In genomic region chr11:122803306-122803705, GRCh38 we compare ENCODE assay signal across 11 cellular contexts. TPM values are rescaled to one million over a fixed set of nuclear protein-coding genes. Genes with fewer than 3 reads are reported as not detected.
DNase-seq lines count a peak whose midpoint lies in the region; ATAC-seq, FAIRE-seq and TF ChIP-seq lines count a peak whose summit lies in the region.
"Had no signal": no experiment of that assay in that cellular context is flagged by ENCODE, and none has a peak within 500 bp of the region (broad histone marks: within the 10 kb centered on the region; RNA-seq: fewer than 3 reads in every experiment).

No MANE protein-coding gene starts in this region.

- H3K27ac Mint-ChIP-seq in activated T-helper 17 cell treated with anti-CD3 and anti-CD28 coated beads, Interleukin-2, amount 50 U/mL, for 72 hours, result peak overlapping the region; percentile 47
- peak overlapping the region; percentile 77 to 83 for H3K27ac Mint-ChIP-seq in stimulated activated naive CD8-positive, alpha-beta T cell treated with anti-CD3 and anti-CD28 coated beads, Interleukin-15, amount 100 ng/mL, for 72 hours
- no peak overlapping the region for H3K27ac Mint-ChIP-seq in T-helper 2 cell treated with Interferon-gamma antibody and Interleukin-4, amounts not matched to agents 5 μg/mL and 100 μg/mL, for 36 hours
- H3K27ac Mint-ChIP-seq: activated CD4-positive, alpha-beta T cell treated with anti-CD3 and anti-CD28 coated beads, Interleukin-2, amount 10 ng/mL, durations not matched to agents 24 days and 14 days had no signal

- FAIRE-seq in H54 (lab: Jason Lieb, UNC) (peak; percentile 92), small intestine (lab: Jason Lieb, UNC) (no peak)

- peaks cover 3% of the 10 kb centered on the region for H3K4me1 Mint-ChIP-seq in activated T-helper 17 cell treated with anti-CD3 and anti-CD28 coated beads, Interleukin-2, amount 50 U/mL, for 72 hours
- peaks cover 55% of the 10 kb centered on the region for H3K4me1 Mint-ChIP-seq in stimulated activated naive CD8-positive, alpha-beta T cell treated with anti-CD3 and anti-CD28 coated beads, Interleukin-15, amount 100 ng/mL, for 72 hours
- peaks cover 15% of the 10 kb centered on the region for H3K4me1 Mint-ChIP-seq in T-helper 2 cell treated with Interferon-gamma antibody and Interleukin-4, amounts not matched to agents 5 μg/mL and 100 μg/mL, for 36 hours (ENCODE audit: low read depth)

- no peaks in the 10 kb centered on the region for H3K4me1 ChIP-seq in small intestine (ENCODE audit: control insufficient read depth in 2 of 2, insufficient read depth in 1 of 2, low read depth in 1 of 2, low read length in 1 of 2)

- no peak overlapping the region for H3K4me3 Mint-ChIP-seq in activated T-helper 17 cell treated with anti-CD3 and anti-CD28 coated beads, Interleukin-2, amount 50 U/mL, for 72 hours
- no peak overlapping the region for H3K4me3 Mint-ChIP-seq in stimulated activated naive CD8-positive, alpha-beta T cell treated with anti-CD3 and anti-CD28 coated beads, Interleukin-15, amount 100 ng/mL, for 72 hours
- no peak overlapping the region for H3K4me3 Mint-ChIP-seq in T-helper 2 cell treated with Interferon-gamma antibody and Interleukin-4, amounts not matched to agents 5 μg/mL and 100 μg/mL, for 36 hours
- H3K4me3 Mint-ChIP-seq: activated CD4-positive, alpha-beta T cell treated with anti-CD3 and anti-CD28 coated beads, Interleukin-2, amount 10 ng/mL, durations not matched to agents 24 days and 14 days had no signal

- H3K27me3 ChIP-seq in small intestine (ENCODE audit: control insufficient read depth in 2 of 2, insufficient read depth in 2 of 2, low read length in 2 of 2), result no peaks in the 10 kb centered on the region
- H3K27me3 ChIP-seq: neutrophil had no signal

- 79 to 85% (median 85%) methylated on average over 2 of the region's 2 CpGs for WGBS in small intestine, 3 donors

- H3K27ac ChIP-seq in small intestine (ENCODE audit: low read depth in 1 of 2, low read length in 1 of 2), result no peak overlapping the region
- H3K27ac ChIP-seq: neutrophil had no signal

- ATAC-seq in activated T-helper 17 cell treated with anti-CD3 and anti-CD28 coated beads, Interleukin-2, amount 50 U/mL, for 72 hours (replicated peaks), result peak; percentile 47
- ATAC-seq in stimulated activated naive CD8-positive, alpha-beta T cell treated with anti-CD3 and anti-CD28 coated beads, Interleukin-15, amount 100 ng/mL, for 72 hours, result no peak

- no peaks in the 10 kb centered on the region for H3K9me3 Mint-ChIP-seq in activated T-helper 17 cell treated with anti-CD3 and anti-CD28 coated beads, Interleukin-2, amount 50 U/mL, for 72 hours
- no peaks in the 10 kb centered on the region for H3K9me3 Mint-ChIP-seq in stimulated activated naive CD8-positive, alpha-beta T cell treated with anti-CD3 and anti-CD28 coated beads, Interleukin-15, amount 100 ng/mL, for 72 hours
- H3K9me3 Mint-ChIP-seq in T-helper 2 cell treated with Interferon-gamma antibody and Interleukin-4, amounts not matched to agents 5 μg/mL and 100 μg/mL, for 36 hours, result no peaks in the 10 kb centered on the region
- H3K9me3 Mint-ChIP-seq: activated CD4-positive, alpha-beta T cell treated with anti-CD3 and anti-CD28 coated beads, Interleukin-2, amount 10 ng/mL, durations not matched to agents 24 days and 14 days had no signal

- no peaks in the 10 kb centered on the region for H3K9me3 ChIP-seq in small intestine (ENCODE audit: control insufficient read depth, low read depth)
- H3K9me3 ChIP-seq: neutrophil had no signal

- peaks cover 56% of the 10 kb centered on the region for H3K36me3 Mint-ChIP-seq in activated T-helper 17 cell treated with anti-CD3 and anti-CD28 coated beads, Interleukin-2, amount 50 U/mL, for 72 hours (ENCODE audit: low read depth)
- H3K36me3 Mint-ChIP-seq in T-helper 2 cell treated with Interferon-gamma antibody and Interleukin-4, amounts not matched to agents 5 μg/mL and 100 μg/mL, for 36 hours (ENCODE audit: low read depth), result peaks cover 15% of the 10 kb centered on the region

- TF ChIP-seq POLR2A in H54 (IDR thresholded peaks at IDR 0.05; ENCODE audit: low read depth, low read length), result no peak

- no peak for TF ChIP-seq CTCF in fibroblast of the aortic adventitia (IDR thresholded peaks at IDR 0.05; ENCODE audit: insufficient read depth, low read length)

- H3K4me3 ChIP-seq in fibroblast of the aortic adventitia (ENCODE audit: low read depth, low read length) (no peak overlapping the region), small intestine (ENCODE audit: low read depth in 1 of 2, low read length in 2 of 2) (no peak overlapping the region)

- no peaks in the 10 kb centered on the region for H3K27me3 Mint-ChIP-seq in activated T-helper 17 cell treated with anti-CD3 and anti-CD28 coated beads, Interleukin-2, amount 50 U/mL, for 72 hours
- no peaks in the 10 kb centered on the region for H3K27me3 Mint-ChIP-seq in stimulated activated naive CD8-positive, alpha-beta T cell treated with anti-CD3 and anti-CD28 coated beads, Interleukin-15, amount 100 ng/mL, for 72 hours
- no peaks in the 10 kb centered on the region for H3K27me3 Mint-ChIP-seq in T-helper 2 cell treated with Interferon-gamma antibody and Interleukin-4, amounts not matched to agents 5 μg/mL and 100 μg/mL, for 36 hours (ENCODE audit: low read depth)
- H3K27me3 Mint-ChIP-seq: activated CD4-positive, alpha-beta T cell treated with anti-CD3 and anti-CD28 coated beads, Interleukin-2, amount 10 ng/mL, durations not matched to agents 24 days and 14 days had no signal

- DNase-seq in H54 (ENCODE audit: insufficient read length, low spot score) (peak; percentile 51), fibroblast of the aortic adventitia (ENCODE audit: low read depth) (peak; percentile 47), small intestine (no peak)
- no peak for DNase-seq in stimulated activated naive CD8-positive, alpha-beta T cell treated with anti-CD3 and anti-CD28 coated beads, Interleukin-15, amount 100 ng/mL, for 72 hours
- no peak for DNase-seq in stimulated activated naive CD4-positive, alpha-beta T cell (lab: John Stamatoyannopoulos, UW)
- DNase-seq in T-helper 2 cell treated with Interferon-gamma antibody and Interleukin-4, amounts not matched to agents 5 μg/mL and 100 μg/mL, for 36 hours (ENCODE audit: low spot score), result no peak
- DNase-seq: activated CD4-positive, alpha-beta T cell treated with anti-CD3 and anti-CD28 coated beads, Interleukin-2, amount 10 ng/mL, durations not matched to agents 24 days and 14 days; central memory CD4-positive, alpha-beta T cell; NCI-H1436 treated with DMSO at 0.1 percent for 48 hours had no signal

- H3K36me3 ChIP-seq in small intestine (ENCODE audit: control insufficient read depth in 2 of 2, insufficient read depth in 2 of 2, low read length in 2 of 2), result no peaks in the 10 kb centered on the region

RNA-seq across cellular contexts. Expression of gene CRTAM, which starts 35.0 kb away (rescaled TPM):
- total RNA-seq in activated T-helper 17 cell treated with anti-CD3 and anti-CD28 coated beads, Interleukin-2, amount 50 U/mL, for 72 hours, result under 1 TPM in 1 of 2 donors, not detected in 1; 0.11 TPM
- total RNA-seq in fibroblast of the aortic adventitia (ENCODE audit: low replicate concordance), result not detected in 2 replicates
- under 1 TPM in 2 of 3 donors, not detected in 1; 0.15 to 0.54 TPM for polyA plus RNA-seq in small intestine

Comparison
In these comparisons a context has a peak if more than half of its experiments do, and no peak if none do; other contexts are left out.
1. DNase-seq: peak in H54 (single experiment) and fibroblast of the aortic adventitia (single experiment); none in stimulated activated naive CD8-positive, alpha-beta T cell treated with anti-CD3 and anti-CD28 coated beads, Interleukin-15, amount 100 ng/mL, for 72 hours (0 of 2), small intestine (single experiment), stimulated activated naive CD4-positive, alpha-beta T cell (0 of 6) and T-helper 2 cell treated with Interferon-gamma antibody and Interleukin-4, amounts not matched to agents 5 μg/mL and 100 μg/mL, for 36 hours (single experiment).